Comparison of ENCODE assay signal across 8 cellular contexts in genomic region chr2:127674241-127675209, GRCh38. TPM values are rescaled to one million over a fixed set of nuclear protein-coding genes. Genes with fewer than 3 reads are reported as not detected.
DNase-seq lines count a peak whose midpoint lies in the region; ATAC-seq and TF ChIP-seq lines count a peak whose summit lies in the region.

No MANE protein-coding gene starts in this region.

- peak overlapping the region; percentile 78 for H3K4me3 Mint-ChIP-seq in activated T-cell treated with anti-CD3 and anti-CD28 coated beads, Interleukin-2, amount 50 U/mL, for 4 hours
- H3K4me3 Mint-ChIP-seq in glutamatergic neuron (ENCODE audit: unreplicated experiment) (peak overlapping the region; percentile 77), osteocyte (ENCODE audit: unreplicated experiment) (peak overlapping the region; percentile 81)

- H3K4me1 Mint-ChIP-seq in activated T-cell treated with anti-CD3 and anti-CD28 coated beads, Interleukin-2, amount 50 U/mL, for 4 hours (ENCODE audit: low read depth), result peaks cover 11% of the 10 kb centered on the region
- H3K4me1 Mint-ChIP-seq in glutamatergic neuron (ENCODE audit: low read depth, unreplicated experiment) (peaks cover 6% of the 10 kb centered on the region), osteocyte (ENCODE audit: unreplicated experiment) (peaks cover 48% of the 10 kb centered on the region)

- H3K36me3 Mint-ChIP-seq in activated T-cell treated with anti-CD3 and anti-CD28 coated beads, Interleukin-2, amount 50 U/mL, for 4 hours (ENCODE audit: insufficient read depth), result no peaks in the 10 kb centered on the region
- H3K36me3 Mint-ChIP-seq in glutamatergic neuron (ENCODE audit: unreplicated experiment) (no peaks in the 10 kb centered on the region), osteocyte (ENCODE audit: unreplicated experiment) (peaks cover 2% of the 10 kb centered on the region)

- no peak for TF ChIP-seq CTCF in glutamatergic neuron (IDR thresholded peaks at IDR 0.05; ENCODE audit: partially characterized antibody, unreplicated experiment)
- TF ChIP-seq CTCF in osteocyte (IDR thresholded peaks at IDR 0.05), result no peak

- no peaks in the 10 kb centered on the region for H3K9me3 Mint-ChIP-seq in activated T-cell treated with anti-CD3 and anti-CD28 coated beads, Interleukin-2, amount 50 U/mL, for 4 hours
- H3K9me3 Mint-ChIP-seq in glutamatergic neuron (ENCODE audit: unreplicated experiment), result peaks cover 2% of the 10 kb centered on the region
- no peaks in the 10 kb centered on the region for H3K9me3 Mint-ChIP-seq in osteocyte (ENCODE audit: unreplicated experiment)

- peak; percentile 21 to 34 for ATAC-seq in activated CD4-positive, CD25-positive, alpha-beta regulatory T cell treated with anti-CD3 and anti-CD28 coated beads, Interleukin-2, amount 50 U/mL, for 24 hours
- peak; percentile 55 to 62 for ATAC-seq in activated T-cell treated with anti-CD3 and anti-CD28 coated beads, Interleukin-2, amount 50 U/mL, for 4 hours
- ATAC-seq in GM19351 (IDR thresholded peaks at IDR 0.05; ENCODE audit: unreplicated experiment) (no peak), GM21526 (IDR thresholded peaks at IDR 0.05; ENCODE audit: low FRiP score, unreplicated experiment) (no peak)

- DNase-seq in activated CD4-positive, CD25-positive, alpha-beta regulatory T cell (lab: John Stamatoyannopoulos, UW), result no peak
- no peak for DNase-seq in activated T-cell treated with anti-CD3 and anti-CD28 coated beads, Interleukin-2, amount 50 U/mL, for 4 hours
- DNase-seq in glutamatergic neuron (peak; percentile 55), osteocyte (ENCODE audit: extremely low spot score, unreplicated experiment) (no peak), MV-4-11 (lab: John Stamatoyannopoulos, UW) (no peak)

- peaks cover 74% of the 10 kb centered on the region for H3K27me3 Mint-ChIP-seq in activated T-cell treated with anti-CD3 and anti-CD28 coated beads, Interleukin-2, amount 50 U/mL, for 4 hours (ENCODE audit: low read depth)
- H3K27me3 Mint-ChIP-seq in glutamatergic neuron (ENCODE audit: unreplicated experiment) (peaks cover 26% of the 10 kb centered on the region), osteocyte (ENCODE audit: unreplicated experiment) (no peaks in the 10 kb centered on the region)

- no peak overlapping the region for H3K27ac Mint-ChIP-seq in glutamatergic neuron (ENCODE audit: unreplicated experiment)
- H3K27ac Mint-ChIP-seq in osteocyte (ENCODE audit: unreplicated experiment), result peak overlapping the region; percentile 83

RNA-seq across cellular contexts. Expression of gene LIMS2, which starts 0.8 kb away (rescaled TPM):
- total RNA-seq in activated T-cell treated with anti-CD3 and anti-CD28 coated beads, Interleukin-2, amount 50 U/mL, for 4 hours, result 1 to 10 TPM; 4.4 to 8.8 (median 5.2) TPM
- total RNA-seq in glutamatergic neuron (ENCODE audit: unreplicated experiment) (0.29 TPM), osteocyte (49.3 and 51.0 TPM in 2 replicates)

RNA-seq across cellular contexts. Expression of gene SFT2D3, which starts 26.8 kb away (rescaled TPM):
- total RNA-seq in activated T-cell treated with anti-CD3 and anti-CD28 coated beads, Interleukin-2, amount 50 U/mL, for 4 hours, result 1 to 10 TPM; 6.4 TPM
- total RNA-seq in glutamatergic neuron (ENCODE audit: unreplicated experiment), result 6.4 TPM
- total RNA-seq in osteocyte, result 7.5 and 8.4 TPM in 2 replicates

RNA-seq across cellular contexts. Expression of gene GPR17, which starts 28.6 kb away (rescaled TPM):
- total RNA-seq in activated T-cell treated with anti-CD3 and anti-CD28 coated beads, Interleukin-2, amount 50 U/mL, for 4 hours, result not detected
- not detected for total RNA-seq in glutamatergic neuron (ENCODE audit: unreplicated experiment)
- not detected in 2 replicates for total RNA-seq in osteocyte

Comparison
In these comparisons a context has a peak if more than half of its experiments do, and no peak if none do; other contexts are left out.
1. ATAC-seq: peak in activated CD4-positive, CD25-positive, alpha-beta regulatory T cell treated with anti-CD3 and anti-CD28 coated beads, Interleukin-2, amount 50 U/mL, for 24 hours (2 of 2) and activated T-cell treated with anti-CD3 and anti-CD28 coated beads, Interleukin-2, amount 50 U/mL, for 4 hours (2 of 2); none in GM19351 (single experiment) and GM21526 (single experiment).
2. Peak in every context shown above with its lines, with median percentiles within 50 percentile points of each other: H3K4me3 Mint-ChIP-seq.